Comparison of ENCODE assay signal across 14 cellular contexts in genomic region chr2:190532581-190532980, GRCh38. TPM values are rescaled to one million over a fixed set of nuclear protein-coding genes. Genes with fewer than 3 reads are reported as not detected.
DNase-seq lines count a peak whose midpoint lies in the region; ATAC-seq and TF ChIP-seq lines count a peak whose summit lies in the region.
"Had no signal": no experiment of that assay in that cellular context is flagged by ENCODE, and none has a peak within 500 bp of the region (broad histone marks: within the 10 kb centered on the region; RNA-seq: fewer than 3 reads in every experiment).

No MANE protein-coding gene starts in this region.

- H3K27me3 Mint-ChIP-seq in MCF 10A (ENCODE audit: insufficient read depth, unreplicated experiment): no peaks in the 10 kb centered on the region
- no peaks in the 10 kb centered on the region for H3K27me3 Mint-ChIP-seq in activated naive CD8-positive, alpha-beta T cell treated with anti-CD3 and anti-CD28 coated beads, Interleukin-2, amount 10 ng/mL, durations not matched to agents 7 days and 5 days
- no peaks in the 10 kb centered on the region for H3K27me3 Mint-ChIP-seq in stimulated activated naive CD8-positive, alpha-beta T cell treated with anti-CD3 and anti-CD28 coated beads, Interleukin-15, amount 100 ng/mL, for 72 hours

- H3K27ac ChIP-seq in mammary epithelial cell (ENCODE audit: insufficient read depth, low read depth, low read length): no peak overlapping the region

- peak overlapping the region; percentile 39 for H3K27ac Mint-ChIP-seq in MCF 10A (ENCODE audit: low read depth, unreplicated experiment)
- H3K27ac Mint-ChIP-seq in activated naive CD8-positive, alpha-beta T cell treated with anti-CD3 and anti-CD28 coated beads, Interleukin-2, amount 10 ng/mL, durations not matched to agents 7 days and 5 days: peak overlapping the region; percentile 99
- H3K27ac Mint-ChIP-seq in stimulated activated naive CD8-positive, alpha-beta T cell treated with anti-CD3 and anti-CD28 coated beads, Interleukin-15, amount 100 ng/mL, for 72 hours: peak overlapping the region in 1 of 2 donors; percentile 59

- CTCF ChIA-PET in MCF 10A (lab: Yijun Ruan, JAX): interaction anchor here (0.6 to 2.2 kb wide), 2 partner anchors 150 to 262 kb away, joined by 3 to 5 read pairs; no protein-coding TSS in a partner anchor
- CTCF ChIA-PET in mammary epithelial cell (lab: Charles Lee; ENCODE audit: low non-redundant PET): no interaction called here

- POLR2A ChIA-PET in MCF 10A (lab: Yijun Ruan, JAX): interaction anchor here (0.6 to 3.5 kb wide), 12 partner anchors 13 to 349 kb away, joined by 3 to 42 read pairs (median 6); no protein-coding TSS in a partner anchor
- POLR2A ChIA-PET in activated naive CD8-positive, alpha-beta T cell treated with anti-CD3 and anti-CD28 coated beads, Interleukin-2, amount 10 ng/mL, durations not matched to agents 7 days and 5 days (lab: Charles Lee): interaction anchor here (2.6 to 3.4 kb wide), 4 partner anchors 12 to 124 kb away, joined by 13 to 46 read pairs (median 18); partner anchors contain the start of gene MFSD6

- WGBS in mammary epithelial cell (ENCODE audit: low coverage, missing lambda C conversion rate): 68% methylated on average over 4 of the region's 4 CpGs

- no peak overlapping the region for H2AFZ ChIP-seq in mammary epithelial cell (ENCODE audit: low read depth, low read length)

- H3K4me2 ChIP-seq in mammary epithelial cell (ENCODE audit: insufficient read depth, low read depth, low read length): no peak overlapping the region

- H3K36me3 ChIP-seq in mammary epithelial cell (ENCODE audit: insufficient read depth, low read length): no peaks in the 10 kb centered on the region
- H3K36me3 ChIP-seq: esophagus muscularis mucosa had no signal

- DNase-seq in MCF 10A (ENCODE audit: unreplicated experiment) (no peak), mammary epithelial cell (no peak), Kasumi-1 (lab: John Stamatoyannopoulos, UW) (peak; percentile 73 to 79)
- DNase-seq in activated naive CD8-positive, alpha-beta T cell treated with anti-CD3 and anti-CD28 coated beads, Interleukin-2, amount 10 ng/mL, durations not matched to agents 7 days and 5 days: no peak
- no peak for DNase-seq in stimulated activated naive CD8-positive, alpha-beta T cell treated with anti-CD3 and anti-CD28 coated beads, Interleukin-15, amount 100 ng/mL, for 72 hours
- DNase-seq: central memory CD4-positive, alpha-beta T cell; GOT3; NCI-H2029; stimulated activated CD8-positive, alpha-beta memory T cell treated with anti-CD3 and anti-CD28 coated beads, Interleukin-4, amount 100 ng/mL, for 48 hours; T1000 had no signal

- dilution Hi-C loops in mammary epithelial cell (cut with HindIII; ENCODE audit: low sequenced_read_pairs): no loop called here

- peaks cover 8% of the 10 kb centered on the region for H3K36me3 Mint-ChIP-seq in MCF 10A (ENCODE audit: insufficient read depth, unreplicated experiment)
- H3K36me3 Mint-ChIP-seq in activated naive CD8-positive, alpha-beta T cell treated with anti-CD3 and anti-CD28 coated beads, Interleukin-2, amount 10 ng/mL, durations not matched to agents 7 days and 5 days: peaks cover 18% of the 10 kb centered on the region

- peaks cover 55% of the 10 kb centered on the region for H3K4me1 Mint-ChIP-seq in MCF 10A (ENCODE audit: insufficient read depth, unreplicated experiment)
- peaks cover 41% of the 10 kb centered on the region for H3K4me1 Mint-ChIP-seq in activated naive CD8-positive, alpha-beta T cell treated with anti-CD3 and anti-CD28 coated beads, Interleukin-2, amount 10 ng/mL, durations not matched to agents 7 days and 5 days
- peaks cover 76% of the 10 kb centered on the region for H3K4me1 Mint-ChIP-seq in stimulated activated naive CD8-positive, alpha-beta T cell treated with anti-CD3 and anti-CD28 coated beads, Interleukin-15, amount 100 ng/mL, for 72 hours

- H3K79me2 ChIP-seq in mammary epithelial cell (ENCODE audit: insufficient read depth, low read length): peaks cover 18% of the 10 kb centered on the region

- no peaks in the 10 kb centered on the region for H3K27me3 ChIP-seq in mammary epithelial cell (ENCODE audit: insufficient read depth, low read length)
- H3K27me3 ChIP-seq: esophagus muscularis mucosa had no signal

- intact Hi-C loops in MCF 10A (cut with micrococcal nuclease) (no loop called here), mammary epithelial cell (cut with micrococcal nuclease) (loop anchor here (2.0 to 10.0 kb wide), 2 partner anchors 46 to 232 kb away; no protein-coding TSS in a partner anchor)

- no peaks in the 10 kb centered on the region for H3K9me3 Mint-ChIP-seq in MCF 10A (ENCODE audit: unreplicated experiment)
- peaks cover 6% of the 10 kb centered on the region for H3K9me3 Mint-ChIP-seq in activated naive CD8-positive, alpha-beta T cell treated with anti-CD3 and anti-CD28 coated beads, Interleukin-2, amount 10 ng/mL, durations not matched to agents 7 days and 5 days
- peaks cover 9 to 14% of the 10 kb centered on the region in 2 donors for H3K9me3 Mint-ChIP-seq in stimulated activated naive CD8-positive, alpha-beta T cell treated with anti-CD3 and anti-CD28 coated beads, Interleukin-15, amount 100 ng/mL, for 72 hours

- H3K4me3 ChIP-seq in mammary epithelial cell (replicated peaks in 1 of 3; ENCODE audit: insufficient read depth in 1 of 3, low read depth in 2 of 3, low read length in 3 of 3): no peak overlapping the region

- H3K4me3 Mint-ChIP-seq in MCF 10A (ENCODE audit: unreplicated experiment): no peak overlapping the region
- peak overlapping the region; percentile 94 for H3K4me3 Mint-ChIP-seq in activated naive CD8-positive, alpha-beta T cell treated with anti-CD3 and anti-CD28 coated beads, Interleukin-2, amount 10 ng/mL, durations not matched to agents 7 days and 5 days
- peak overlapping the region; percentile 92 to 96 for H3K4me3 Mint-ChIP-seq in stimulated activated naive CD8-positive, alpha-beta T cell treated with anti-CD3 and anti-CD28 coated beads, Interleukin-15, amount 100 ng/mL, for 72 hours

- no peak for ATAC-seq in activated naive CD8-positive, alpha-beta T cell treated with anti-CD3 and anti-CD28 coated beads, Interleukin-2, amount 10 ng/mL, durations not matched to agents 7 days and 5 days (ENCODE audit: low read depth)
- ATAC-seq in stimulated activated naive CD8-positive, alpha-beta T cell treated with anti-CD3 and anti-CD28 coated beads, Interleukin-15, amount 100 ng/mL, for 72 hours: no peak
- no peak for ATAC-seq in GM21367 (IDR thresholded peaks at IDR 0.05; ENCODE audit: unreplicated experiment)
- no peak for ATAC-seq in HG03135 (IDR thresholded peaks at IDR 0.05; ENCODE audit: unreplicated experiment)
- no peak for ATAC-seq in activated CD4-positive, CD25-positive, alpha-beta regulatory T cell treated with anti-CD3 and anti-CD28 coated beads, Interleukin-2, amount 50 U/mL, for 24 hours

- H3K9ac ChIP-seq in mammary epithelial cell (ENCODE audit: insufficient read depth, low read length): no peak overlapping the region

- peaks cover 22% of the 10 kb centered on the region for H3K4me1 ChIP-seq in mammary epithelial cell (ENCODE audit: insufficient read depth, low read length)

- H3K9me3 ChIP-seq in mammary epithelial cell (replicated peaks; ENCODE audit: insufficient read depth, low read length): no peaks in the 10 kb centered on the region

- BruUV-seq in MCF 10A (replicated peaks; lab: Mats Ljungman, UMichigan) (no TSS peak), mammary epithelial cell (replicated peaks; lab: Mats Ljungman, UMichigan) (no TSS peak)

- in situ Hi-C loops in mammary epithelial cell (cut with MboI; ENCODE audit: low sequenced_read_pairs in 2 of 2): loop anchor here in 1 of 2 donors (10.0 kb wide), 1 partner anchor 102 kb away; no protein-coding TSS in a partner anchor

- TF ChIP-seq CTCF in MCF 10A (IDR thresholded peaks at IDR 0.05; ENCODE audit: unreplicated experiment) (no peak), mammary epithelial cell (conservative IDR thresholded peaks at IDR 0.05 in 1 of 2, IDR thresholded peaks at IDR 0.05 in 1 of 2; ENCODE audit: extremely low read depth in 1 of 2, insufficient read depth in 1 of 2, low read depth in 1 of 2, low read length in 2 of 2) (no peak)

- no peaks in the 10 kb centered on the region for H4K20me1 ChIP-seq in mammary epithelial cell (ENCODE audit: insufficient read depth, low read length)

RNA-seq across cellular contexts. Expression of gene NEMP2, which starts 1.9 kb away (rescaled TPM):
- total RNA-seq in MCF 10A (2022) (34.2 and 46.0 TPM in 2 replicates), mammary epithelial cell (1 to 10 TPM; 5.0 to 6.0 TPM)
- polyA plus RNA-seq in mammary epithelial cell: 3.1 TPM
- polyA minus RNA-seq in mammary epithelial cell: 11.3 TPM
- 10 to 100 TPM; 16.2 to 23.1 TPM for total RNA-seq in activated naive CD8-positive, alpha-beta T cell treated with anti-CD3 and anti-CD28 coated beads, Interleukin-2, amount 10 ng/mL, durations not matched to agents 7 days and 5 days

Comparison
In these comparisons a context has a peak if more than half of its experiments do, and no peak if none do; other contexts are left out.
1. DNase-seq: peak in Kasumi-1 (2 of 2); none in MCF 10A (single experiment), mammary epithelial cell (single experiment), activated naive CD8-positive, alpha-beta T cell treated with anti-CD3 and anti-CD28 coated beads, Interleukin-2, amount 10 ng/mL, durations not matched to agents 7 days and 5 days (single experiment) and stimulated activated naive CD8-positive, alpha-beta T cell treated with anti-CD3 and anti-CD28 coated beads, Interleukin-15, amount 100 ng/mL, for 72 hours (0 of 2).